Comparison of ENCODE assay signal across 1 cellular context in the genomic region with DNA sequence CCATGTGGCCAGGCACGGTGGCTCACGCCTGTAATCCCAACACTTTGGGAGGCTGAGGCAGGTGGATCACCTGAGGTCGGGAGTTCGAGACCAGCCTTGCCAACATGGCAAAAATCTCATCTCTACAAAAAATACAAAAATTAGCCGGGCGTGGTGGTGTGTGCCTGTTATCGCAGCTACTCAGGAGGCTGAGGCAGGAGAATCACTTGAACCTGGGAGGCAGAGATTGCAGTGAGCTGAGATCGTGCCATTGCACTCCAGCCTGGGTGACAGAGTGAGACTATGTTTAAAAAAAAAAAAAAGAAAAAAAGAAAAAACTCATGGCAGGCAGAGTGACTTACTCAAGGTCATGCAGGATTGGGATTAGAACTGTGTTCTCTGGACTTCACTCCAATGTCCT.
TF ChIP-seq lines count a peak whose summit lies in the region.

No MANE protein-coding gene starts in this region.

TF ChIP-seq in HEK293, 187 proteins besides CTCF, POLR2A, EP300 and RAD21:
- TF ChIP-seq, protein P1, sequence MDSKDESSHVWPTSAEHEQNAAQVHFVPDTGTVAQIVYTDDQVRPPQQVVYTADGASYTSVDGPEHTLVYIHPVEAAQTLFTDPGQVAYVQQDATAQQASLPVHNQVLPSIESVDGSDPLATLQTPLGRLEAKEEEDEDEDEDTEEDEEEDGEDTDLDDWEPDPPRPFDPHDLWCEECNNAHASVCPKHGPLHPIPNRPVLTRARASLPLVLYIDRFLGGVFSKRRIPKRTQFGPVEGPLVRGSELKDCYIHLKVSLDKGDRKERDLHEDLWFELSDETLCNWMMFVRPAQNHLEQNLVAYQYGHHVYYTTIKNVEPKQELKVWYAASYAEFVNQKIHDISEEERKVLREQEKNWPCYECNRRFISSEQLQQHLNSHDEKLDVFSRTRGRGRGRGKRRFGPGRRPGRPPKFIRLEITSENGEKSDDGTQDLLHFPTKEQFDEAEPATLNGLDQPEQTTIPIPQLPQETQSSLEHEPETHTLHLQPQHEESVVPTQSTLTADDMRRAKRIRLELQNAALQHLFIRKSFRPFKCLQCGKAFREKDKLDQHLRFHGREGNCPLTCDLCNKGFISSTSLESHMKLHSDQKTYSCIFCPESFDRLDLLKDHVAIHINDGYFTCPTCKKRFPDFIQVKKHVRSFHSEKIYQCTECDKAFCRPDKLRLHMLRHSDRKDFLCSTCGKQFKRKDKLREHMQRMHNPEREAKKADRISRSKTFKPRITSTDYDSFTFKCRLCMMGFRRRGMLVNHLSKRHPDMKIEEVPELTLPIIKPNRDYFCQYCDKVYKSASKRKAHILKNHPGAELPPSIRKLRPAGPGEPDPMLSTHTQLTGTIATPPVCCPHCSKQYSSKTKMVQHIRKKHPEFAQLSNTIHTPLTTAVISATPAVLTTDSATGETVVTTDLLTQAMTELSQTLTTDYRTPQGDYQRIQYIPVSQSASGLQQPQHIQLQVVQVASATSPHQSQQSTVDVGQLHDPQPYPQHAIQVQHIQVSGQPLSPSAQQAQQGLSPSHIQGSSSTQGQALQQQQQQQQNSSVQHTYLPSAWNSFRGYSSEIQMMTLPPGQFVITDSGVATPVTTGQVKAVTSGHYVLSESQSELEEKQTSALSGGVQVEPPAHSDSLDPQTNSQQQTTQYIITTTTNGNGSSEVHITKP (tag by site-specific recombination; IDR thresholded peaks at IDR 0.05), result peak; percentile 42
